31 cellular contexts compared by ENCODE assay signal in the genomic region with DNA sequence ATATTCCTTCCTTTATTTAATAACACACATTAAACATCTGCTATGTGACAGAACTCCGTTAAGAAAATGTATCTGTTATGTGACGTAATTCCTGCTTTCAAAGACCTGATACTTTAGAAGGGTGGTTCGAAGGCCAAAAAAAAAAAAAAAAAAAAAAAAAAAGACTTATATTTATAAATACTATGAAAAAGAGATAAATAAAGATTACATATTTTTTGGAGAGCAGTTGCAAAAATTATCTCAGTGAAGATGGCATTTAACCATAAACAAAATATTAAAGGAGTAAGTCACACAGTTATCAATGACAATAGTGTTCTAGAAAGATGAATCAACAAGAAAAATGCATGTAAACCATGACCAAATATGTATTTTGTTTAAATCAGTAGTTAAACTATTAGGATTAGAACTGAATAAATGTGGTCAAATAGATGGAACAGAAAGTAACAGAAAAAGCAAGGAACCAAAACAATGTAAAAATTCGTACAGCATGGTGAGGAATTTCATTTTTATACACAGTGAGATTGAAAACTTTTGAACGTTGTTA.
"Had no signal": no experiment of that assay in that cellular context is flagged by ENCODE, and none has a peak within 500 bp of the region (broad histone marks: within the 10 kb centered on the region; RNA-seq: fewer than 3 reads in every experiment).

No MANE protein-coding gene starts in this region.

- DNase-seq: activated CD4-positive, alpha-beta memory T cell treated with anti-CD3 and anti-CD28 coated beads, Interleukin-2, amount 10 ng/mL, durations not matched to agents 7 days and 5 days; activated CD4-positive, alpha-beta T cell treated with anti-CD3 and anti-CD28 coated beads for 1 hour; activated CD4-positive, alpha-beta T cell treated with anti-CD3 and anti-CD28 coated beads for 48 hours; activated CD4-positive, CD25-positive, alpha-beta regulatory T cell; activated CD8-positive, alpha-beta memory T cell treated with anti-CD3 and anti-CD28 coated beads for 24 hours; activated CD8-positive, alpha-beta memory T cell treated with anti-CD3 and anti-CD28 coated beads, Interleukin-2, amount 10 ng/mL, durations not matched to agents 7 days and 5 days; activated CD8-positive, alpha-beta memory T cell treated with anti-CD3 and anti-CD28 coated beads, Interleukin-2, amount 50 U/mL, for 48 hours; activated effector memory CD4-positive, alpha-beta T cell treated with Interleukin-2 at 50 U/mL for 16 hours; activated naive CD4-positive, alpha-beta T cell treated with anti-CD3 and anti-CD28 coated beads, Interleukin-2, amount 10 ng/mL, durations not matched to agents 7 days and 5 days; activated naive CD8-positive, alpha-beta T cell treated with anti-CD3 and anti-CD28 coated beads, Interleukin-2, amount 50 U/mL, for 24 hours; activated T-cell treated with anti-CD3 and anti-CD28 coated beads, Interleukin-2, amount 50 U/mL, for 48 hours; amniotic stem cell; aorta; Kasumi-1; MG63; NCI-H1048; NCI-H1105 treated with DMSO at 0.1 percent for 48 hours; NCI-H1436; NCI-H1694; NCI-H2029; NCI-H345; NCI-H524 treated with DMSO at 0.1 percent for 48 hours; NCI-H748 treated with DMSO at 0.1 percent for 48 hours; NK-92 treated with Interleukin-12 subunit alpha and Interleukin-12 subunit beta, amount 100 ng/mL, for 24 hours; PC-3; SIG-M5; T1000; WERI-Rb-1 had no signal

- H3K27me3 ChIP-seq: cardiac muscle cell, MG63 had no signal

- H3K9me3 ChIP-seq: MG63 had no signal

- H3K36me3 ChIP-seq: cardiac muscle cell, MG63, WERI-Rb-1 had no signal

- FAIRE-seq: RCC 7860 had no signal

- H3K4me3 ChIP-seq: cardiac muscle cell, MG63 had no signal

- H3K27ac ChIP-seq: cardiac muscle cell, RWPE1, WERI-Rb-1 had no signal
